Comparison of ENCODE assay signal across 1 cellular context in genomic region chr11:62796281-62796680, GRCh38.
TF ChIP-seq lines count a peak whose summit lies in the region.

No MANE protein-coding gene starts in this region.

TF ChIP-seq in WTC11, 78 proteins besides CTCF, POLR2A, EP300 and RAD21:
- TF ChIP-seq JAZF1 (CRISPR knock-in tag; IDR thresholded peaks at IDR 0.05) (no peak), CREB1 (CRISPR knock-in tag; IDR thresholded peaks at IDR 0.05) (no peak), HMGXB4 (CRISPR knock-in tag; IDR thresholded peaks at IDR 0.05) (no peak), ZNF263 (CRISPR knock-in tag; IDR thresholded peaks at IDR 0.05; ENCODE audit: low read depth) (no peak), ETV6 (CRISPR knock-in tag; IDR thresholded peaks at IDR 0.05) (no peak), SP1 (CRISPR knock-in tag; conservative IDR thresholded peaks at IDR 0.05) (no peak), MXD4 (CRISPR knock-in tag; IDR thresholded peaks at IDR 0.05; ENCODE audit: borderline replicate concordance) (no peak), CBFB (CRISPR knock-in tag; IDR thresholded peaks at IDR 0.05; ENCODE audit: low read depth) (no peak), ZNF281 (CRISPR knock-in tag; IDR thresholded peaks at IDR 0.05) (no peak), PRRX2 (CRISPR knock-in tag; IDR thresholded peaks at IDR 0.05) (no peak), CDX4 (CRISPR knock-in tag; IDR thresholded peaks at IDR 0.05; ENCODE audit: borderline replicate concordance) (no peak), ZNF423 (CRISPR knock-in tag; IDR thresholded peaks at IDR 0.05) (no peak), ZNF232 (CRISPR knock-in tag; IDR thresholded peaks at IDR 0.05) (no peak), NR2C2 (CRISPR knock-in tag; IDR thresholded peaks at IDR 0.05) (no peak), KAT7 (CRISPR knock-in tag; IDR thresholded peaks at IDR 0.05; ENCODE audit: borderline replicate concordance) (no peak), ZNF671 (CRISPR knock-in tag; IDR thresholded peaks at IDR 0.05) (no peak), GRHL2 (CRISPR knock-in tag; IDR thresholded peaks at IDR 0.05; ENCODE audit: insufficient replicate concordance, severe bottlenecking) (no peak), ZMAT4 (CRISPR knock-in tag; IDR thresholded peaks at IDR 0.05) (no peak)
